Comparison of ENCODE assay signal across 33 cellular contexts in the genomic region with DNA sequence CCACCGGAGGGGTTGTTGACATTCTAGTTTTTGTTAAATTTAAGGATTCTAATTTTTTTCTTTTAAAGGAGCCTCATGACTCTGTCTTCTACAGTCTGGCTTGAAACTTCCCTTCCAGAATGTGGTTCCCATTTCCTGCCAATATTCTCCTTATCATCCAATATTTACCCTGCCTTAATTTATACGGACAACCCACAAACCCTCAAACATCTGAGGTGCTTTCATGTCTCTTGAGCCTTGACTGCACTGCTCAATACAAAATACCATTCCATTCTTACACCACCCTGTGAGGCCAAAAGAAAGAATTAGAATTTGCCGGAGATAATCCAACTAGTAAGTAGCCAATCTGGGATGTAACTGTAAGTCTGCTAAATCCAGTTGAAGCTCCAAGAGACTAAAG.
"Had no signal": no experiment of that assay in that cellular context is flagged by ENCODE, and none has a peak within 500 bp of the region (broad histone marks: within the 10 kb centered on the region; RNA-seq: fewer than 3 reads in every experiment).

No MANE protein-coding gene starts in this region.

- H3K36me3 Mint-ChIP-seq: activated naive CD8-positive, alpha-beta T cell; brain; WTC11 had no signal

- H3K36me3 ChIP-seq: adrenal gland, breast epithelium, cardiac muscle cell, colonic mucosa, esophagus squamous epithelium, gastrocnemius medialis, heart left ventricle had no signal

- H3K27ac ChIP-seq: adrenal gland, breast epithelium, cardiac muscle cell, colonic mucosa, epithelial cell of prostate, esophagus squamous epithelium, foreskin keratinocyte, gastrocnemius medialis, heart left ventricle had no signal

- H3K27ac Mint-ChIP-seq: activated CD8-positive, alpha-beta T cell treated with anti-CD3 and anti-CD28 coated beads for 36 hours; activated naive CD8-positive, alpha-beta T cell; activated T-helper 17 cell treated with anti-CD3 and anti-CD28 coated beads, Interleukin-2, amount 50 U/mL, for 72 hours; T-helper 17 cell; T-helper 2 cell treated with Interferon-gamma antibody and Interleukin-4, amounts not matched to agents 5 μg/mL and 100 μg/mL, for 36 hours; WTC11 had no signal

- ATAC-seq: activated CD8-positive, alpha-beta T cell treated with anti-CD3 and anti-CD28 coated beads for 36 hours; activated T-cell treated with anti-CD3 and anti-CD28 coated beads, Interleukin-2, amount 50 U/mL, for 4 hours; activated T-helper 17 cell treated with anti-CD3 and anti-CD28 coated beads, Interleukin-2, amount 50 U/mL, for 72 hours; foreskin keratinocyte; gastrocnemius medialis; heart left ventricle; T-helper 17 cell; WTC11 had no signal

- H3K4me3 ChIP-seq: adrenal gland, breast epithelium, cardiac muscle cell, colonic mucosa, esophagus squamous epithelium, gastrocnemius medialis, heart left ventricle had no signal

- H3K4me3 Mint-ChIP-seq: activated CD8-positive, alpha-beta T cell treated with anti-CD3 and anti-CD28 coated beads for 36 hours; activated naive CD8-positive, alpha-beta T cell; activated T-cell treated with anti-CD3 and anti-CD28 coated beads, Interleukin-2, amount 50 U/mL, for 4 hours; activated T-helper 17 cell treated with anti-CD3 and anti-CD28 coated beads, Interleukin-2, amount 50 U/mL, for 72 hours; brain; T-helper 17 cell; T-helper 2 cell treated with Interferon-gamma antibody and Interleukin-4, amounts not matched to agents 5 μg/mL and 100 μg/mL, for 36 hours; WTC11 had no signal

- H3K27me3 ChIP-seq: adrenal gland, breast epithelium, cardiac muscle cell, colonic mucosa, foreskin keratinocyte, gastrocnemius medialis, heart left ventricle had no signal

- DNase-seq: activated CD4-positive, alpha-beta T cell treated with anti-CD3 and anti-CD28 coated beads for 48 hours; activated CD4-positive, alpha-beta T cell treated with anti-CD3 and anti-CD28 coated beads, Interleukin-2, amount 50 U/mL, for 1 hour; activated CD4-positive, alpha-beta T cell treated with anti-CD3 and anti-CD28 coated beads, Interleukin-2, amount 50 U/mL, for 48 hours; activated CD8-positive, alpha-beta memory T cell treated with anti-CD3 and anti-CD28 coated beads for 24 hours; activated CD8-positive, alpha-beta T cell treated with anti-CD3 and anti-CD28 coated beads for 36 hours; activated effector memory CD4-positive, alpha-beta T cell treated with Interleukin-2 at 50 U/mL for 16 hours; activated gamma-delta T cell treated with Interleukin-2 at 50 U/mL for 16 hours; activated naive CD4-positive, alpha-beta T cell treated with anti-CD3 and anti-CD28 coated beads, Interleukin-2, amount 50 U/mL, for 16 hours; activated naive CD4-positive, alpha-beta T cell treated with Interleukin-2 at 50 U/mL for 16 hours; activated T-cell treated with anti-CD3 and anti-CD28 coated beads, Interleukin-2, amount 50 U/mL, for 4 hours; adrenal gland; amygdala; aorta; central memory CD4-positive, alpha-beta T cell; cerebellar nuclear complex; colonic mucosa; effector CD8-positive, alpha-beta T cell; esophagus squamous epithelium; foreskin keratinocyte; gastrocnemius medialis; glutamatergic neuron; heart left ventricle; T-helper 1 cell; T-helper 17 cell; T1000 had no signal

- H3K9me3 Mint-ChIP-seq: activated CD8-positive, alpha-beta T cell treated with anti-CD3 and anti-CD28 coated beads for 36 hours; activated T-cell treated with anti-CD3 and anti-CD28 coated beads, Interleukin-2, amount 50 U/mL, for 4 hours; activated T-helper 17 cell treated with anti-CD3 and anti-CD28 coated beads, Interleukin-2, amount 50 U/mL, for 72 hours; T-helper 2 cell treated with Interferon-gamma antibody and Interleukin-4, amounts not matched to agents 5 μg/mL and 100 μg/mL, for 36 hours; WTC11 had no signal

- H3K27me3 Mint-ChIP-seq: activated naive CD8-positive, alpha-beta T cell had no signal

- H3K4me1 Mint-ChIP-seq: activated T-helper 17 cell treated with anti-CD3 and anti-CD28 coated beads, Interleukin-2, amount 50 U/mL, for 72 hours; T-helper 17 cell had no signal

- H3K9me3 ChIP-seq: adrenal gland, breast epithelium, colonic mucosa, esophagus squamous epithelium, gastrocnemius medialis, heart left ventricle had no signal
